ENCODE assay signal across 8 cellular contexts in genomic region chr3:71585126-71585525, GRCh38. TPM values are rescaled to one million over a fixed set of nuclear protein-coding genes. Genes with fewer than 3 reads are reported as not detected.
DNase-seq lines count a peak whose midpoint lies in the region; ATAC-seq and TF ChIP-seq lines count a peak whose summit lies in the region.

No MANE protein-coding gene starts in this region.

- no peak for ATAC-seq in activated T-helper 17 cell treated with anti-CD3 and anti-CD28 coated beads, Interleukin-2, amount 50 U/mL, for 72 hours (replicated peaks)

- H3K27ac Mint-ChIP-seq in activated T-helper 17 cell treated with anti-CD3 and anti-CD28 coated beads, Interleukin-2, amount 50 U/mL, for 72 hours: peak overlapping the region; percentile 97

- peaks cover 19% of the 10 kb centered on the region for H3K4me1 Mint-ChIP-seq in activated T-helper 17 cell treated with anti-CD3 and anti-CD28 coated beads, Interleukin-2, amount 50 U/mL, for 72 hours

- DNase-seq in activated effector memory CD4-positive, alpha-beta T cell treated with anti-CD3 and anti-CD28 coated beads, Interleukin-2, amount 50 U/mL, for 16 hours: peak; percentile 64
- no peak for DNase-seq in activated effector memory CD4-positive, alpha-beta T cell treated with Interleukin-2 at 50 U/mL for 16 hours
- DNase-seq in left kidney (ENCODE audit: low read depth, low spot score): peak; percentile 34
- DNase-seq in thyroid gland: no peak
- no peak for DNase-seq in posterior vena cava (ENCODE audit: low spot score)
- DNase-seq in glomerular visceral epithelial cell (ENCODE audit: extremely low spot score): no peak
- DNase-seq in activated gamma-delta T cell treated with Interleukin-2 at 50 U/mL for 16 hours: no peak

- intact Hi-C loops in thyroid gland (cut with DNase I) (loop anchor here (10.0 kb wide), 3 partner anchors 150 to 1030 kb away; no protein-coding TSS in a partner anchor), posterior vena cava (cut with DNase I) (loop anchor here in 1 of 2 donors (10.0 kb wide), 1 partner anchor 870 kb away; no protein-coding TSS in a partner anchor)

- peak overlapping the region; percentile 94 for H3K4me3 Mint-ChIP-seq in activated T-helper 17 cell treated with anti-CD3 and anti-CD28 coated beads, Interleukin-2, amount 50 U/mL, for 72 hours

- no peaks in the 10 kb centered on the region for H3K36me3 ChIP-seq in thyroid gland

- peaks cover 36% of the 10 kb centered on the region for H3K36me3 Mint-ChIP-seq in activated T-helper 17 cell treated with anti-CD3 and anti-CD28 coated beads, Interleukin-2, amount 50 U/mL, for 72 hours (ENCODE audit: low read depth)

- TF ChIP-seq CTCF in thyroid gland (IDR thresholded peaks at IDR 0.05): no peak

- no peak overlapping the region for H3K4me3 ChIP-seq in thyroid gland (replicated peaks in 1 of 3)

- H3K9me3 Mint-ChIP-seq in activated T-helper 17 cell treated with anti-CD3 and anti-CD28 coated beads, Interleukin-2, amount 50 U/mL, for 72 hours: no peaks in the 10 kb centered on the region

- H3K4me1 ChIP-seq in thyroid gland: peaks cover 10 to 13% of the 10 kb centered on the region in 2 donors

- no peaks in the 10 kb centered on the region for H3K27me3 ChIP-seq in thyroid gland

- no peaks in the 10 kb centered on the region for H3K9me3 ChIP-seq in thyroid gland

- no peak for TF ChIP-seq POLR2A in thyroid gland (IDR thresholded peaks at IDR 0.05)

- H3K27ac ChIP-seq in thyroid gland: peak overlapping the region; percentile 93 to 98 (median 97)

- 64 to 68% methylated on average over 5 of the region's 5 CpGs for WGBS in thyroid gland, 2 donors

- H3K27me3 Mint-ChIP-seq in activated T-helper 17 cell treated with anti-CD3 and anti-CD28 coated beads, Interleukin-2, amount 50 U/mL, for 72 hours: no peaks in the 10 kb centered on the region

RNA-seq across cellular contexts. Expression of gene FOXP1, which starts 1.6 kb away (rescaled TPM):
- 100 to 1,000 TPM; 101 to 171 TPM for total RNA-seq in activated T-helper 17 cell treated with anti-CD3 and anti-CD28 coated beads, Interleukin-2, amount 50 U/mL, for 72 hours
- total RNA-seq in thyroid gland (100 to 1,000 TPM; 111 to 187 (median 141) TPM), posterior vena cava (100 to 1,000 TPM; 109 to 112 TPM)

Comparison
In these comparisons a context has a peak if more than half of its experiments do, and no peak if none do; other contexts are left out.
1. DNase-seq: peak in activated effector memory CD4-positive, alpha-beta T cell treated with anti-CD3 and anti-CD28 coated beads, Interleukin-2, amount 50 U/mL, for 16 hours (single experiment) and left kidney (single experiment); none in activated effector memory CD4-positive, alpha-beta T cell treated with Interleukin-2 at 50 U/mL for 16 hours (single experiment), thyroid gland (0 of 2), posterior vena cava (single experiment), glomerular visceral epithelial cell (single experiment) and activated gamma-delta T cell treated with Interleukin-2 at 50 U/mL for 16 hours (single experiment).